In the genomic region with DNA sequence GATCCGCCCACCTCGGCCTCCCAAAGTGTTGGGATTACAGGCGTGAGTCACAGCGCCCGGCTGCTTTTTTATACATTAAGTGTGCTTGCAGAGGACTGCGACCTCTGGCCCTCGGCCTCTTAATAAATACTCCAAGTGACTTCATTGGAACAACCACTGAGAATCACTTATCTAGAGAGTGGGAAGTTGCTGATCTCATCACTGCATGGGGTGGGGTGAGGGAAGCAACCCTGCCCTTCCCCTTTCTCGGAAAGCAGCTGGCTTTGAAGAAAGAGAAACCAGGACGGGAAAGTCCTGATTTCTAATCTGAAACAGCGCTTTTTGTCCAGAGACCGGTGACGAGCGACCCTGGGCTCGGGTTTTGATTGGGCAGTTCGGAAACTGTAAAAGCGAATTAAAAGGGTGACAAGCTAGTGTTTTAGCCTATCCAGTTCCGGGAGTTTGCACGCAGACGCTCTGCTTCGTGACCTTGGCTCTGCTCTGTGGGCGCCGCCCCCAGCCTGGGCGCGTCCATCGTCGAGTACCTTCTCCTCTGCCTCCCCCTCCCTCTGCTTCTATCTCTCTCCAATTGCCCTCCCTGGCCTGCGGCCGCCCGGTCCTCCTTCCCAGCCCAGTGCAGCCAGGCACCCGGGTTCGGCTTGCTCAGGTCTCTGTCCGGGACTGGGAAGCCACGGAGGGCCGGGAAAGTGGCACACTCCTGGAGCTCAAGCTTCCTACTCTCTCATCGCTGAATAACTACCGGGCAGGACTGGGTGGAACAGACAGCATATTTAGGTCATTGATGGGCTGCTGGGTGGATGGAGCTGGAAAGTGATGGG, we compare ENCODE assay signal across 8 cellular contexts. TPM values are rescaled to one million over a fixed set of nuclear protein-coding genes. Genes with fewer than 3 reads are reported as not detected.
A peak's percentile ranks its signal among the peaks of the same experiment; 100 is the strongest.
DNase-seq lines count a peak whose midpoint lies in the region; ATAC-seq and TF ChIP-seq lines count a peak whose summit lies in the region.

No MANE protein-coding gene starts in this region.

- H3K4me1 ChIP-seq in esophagus (ENCODE audit: control insufficient read depth in 2 of 2, insufficient read depth in 2 of 2, low read length in 1 of 2) (no peaks in the 10 kb centered on the region), mucosa of rectum (ENCODE audit: control insufficient read depth in 2 of 2, insufficient read depth in 2 of 2, low read length in 2 of 2) (peaks cover 22 to 24% of the 10 kb centered on the region in 2 donors)

- H3K36me3 ChIP-seq in esophagus (ENCODE audit: control insufficient read depth in 2 of 2, insufficient read depth in 2 of 2, low read length in 1 of 2) (no peaks in the 10 kb centered on the region), mucosa of rectum (ENCODE audit: control insufficient read depth in 2 of 2, insufficient read depth in 2 of 2, low read length in 2 of 2) (peaks cover 0 to 6% of the 10 kb centered on the region in 2 donors)

- H3K27ac ChIP-seq in esophagus (ENCODE audit: low read depth in 2 of 2, low read length in 1 of 2) (peak overlapping the region; percentile 98 to 99), mucosa of rectum (ENCODE audit: low read depth in 2 of 2, low read length in 2 of 2) (peak overlapping the region; percentile 95 to 100)

- DNase-seq in DMS53 treated with DMSO at 0.1 percent for 48 hours (lab: John Stamatoyannopoulos, UW; ENCODE audit: unreplicated experiment), result peak; percentile 94
- peak; percentile 90 for DNase-seq in KG1 (lab: John Stamatoyannopoulos, UW)
- peak; percentile 97 to 98 for DNase-seq in activated T-cell treated with anti-CD3 and anti-CD28 coated beads, Interleukin-2, amount 50 U/mL, for 48 hours
- DNase-seq in stimulated activated CD8-positive, alpha-beta memory T cell treated with anti-CD3 and anti-CD28 coated beads, Interleukin-4, amount 100 ng/mL, for 4 hours (ENCODE audit: low read depth in 2 of 2, low spot score in 1 of 2), result peak; percentile 94 to 97

- 0% methylated on average over 33 to 36 of the region's 36 CpGs for WGBS in esophagus, 2 donors

- H3K27me3 ChIP-seq in esophagus (ENCODE audit: control insufficient read depth in 1 of 2, insufficient read depth in 2 of 2, low read length in 2 of 2) (no peaks in the 10 kb centered on the region), mucosa of rectum (ENCODE audit: control insufficient read depth in 2 of 2, insufficient read depth in 2 of 2, low read length in 2 of 2) (no peaks in the 10 kb centered on the region)

- no peaks in the 10 kb centered on the region for H3K9me3 ChIP-seq in esophagus (ENCODE audit: control insufficient read depth in 2 of 2, insufficient read depth in 1 of 2, low read depth in 1 of 2, low read length in 1 of 2)
- H3K9me3 ChIP-seq in mucosa of rectum (ENCODE audit: control insufficient read depth in 2 of 2, low read length in 2 of 2), result no peaks in the 10 kb centered on the region

- peak; percentile 64 for ATAC-seq in GM21737 (IDR thresholded peaks at IDR 0.05; ENCODE audit: unreplicated experiment)

- peak overlapping the region; percentile 98 to 100 for H3K9ac ChIP-seq in mucosa of rectum (ENCODE audit: low read depth in 1 of 2, low read length in 2 of 2)

- H3K4me3 ChIP-seq in esophagus (ENCODE audit: low read depth in 1 of 2, low read length in 2 of 2), result peak overlapping the region; percentile 73 to 78
- peak overlapping the region; percentile 79 to 97 for H3K4me3 ChIP-seq in mucosa of rectum (ENCODE audit: low read length in 2 of 2)

TF ChIP-seq in PFSK-1, 5 proteins besides CTCF, POLR2A, EP300 and RAD21:
- TF ChIP-seq, protein P1, sequence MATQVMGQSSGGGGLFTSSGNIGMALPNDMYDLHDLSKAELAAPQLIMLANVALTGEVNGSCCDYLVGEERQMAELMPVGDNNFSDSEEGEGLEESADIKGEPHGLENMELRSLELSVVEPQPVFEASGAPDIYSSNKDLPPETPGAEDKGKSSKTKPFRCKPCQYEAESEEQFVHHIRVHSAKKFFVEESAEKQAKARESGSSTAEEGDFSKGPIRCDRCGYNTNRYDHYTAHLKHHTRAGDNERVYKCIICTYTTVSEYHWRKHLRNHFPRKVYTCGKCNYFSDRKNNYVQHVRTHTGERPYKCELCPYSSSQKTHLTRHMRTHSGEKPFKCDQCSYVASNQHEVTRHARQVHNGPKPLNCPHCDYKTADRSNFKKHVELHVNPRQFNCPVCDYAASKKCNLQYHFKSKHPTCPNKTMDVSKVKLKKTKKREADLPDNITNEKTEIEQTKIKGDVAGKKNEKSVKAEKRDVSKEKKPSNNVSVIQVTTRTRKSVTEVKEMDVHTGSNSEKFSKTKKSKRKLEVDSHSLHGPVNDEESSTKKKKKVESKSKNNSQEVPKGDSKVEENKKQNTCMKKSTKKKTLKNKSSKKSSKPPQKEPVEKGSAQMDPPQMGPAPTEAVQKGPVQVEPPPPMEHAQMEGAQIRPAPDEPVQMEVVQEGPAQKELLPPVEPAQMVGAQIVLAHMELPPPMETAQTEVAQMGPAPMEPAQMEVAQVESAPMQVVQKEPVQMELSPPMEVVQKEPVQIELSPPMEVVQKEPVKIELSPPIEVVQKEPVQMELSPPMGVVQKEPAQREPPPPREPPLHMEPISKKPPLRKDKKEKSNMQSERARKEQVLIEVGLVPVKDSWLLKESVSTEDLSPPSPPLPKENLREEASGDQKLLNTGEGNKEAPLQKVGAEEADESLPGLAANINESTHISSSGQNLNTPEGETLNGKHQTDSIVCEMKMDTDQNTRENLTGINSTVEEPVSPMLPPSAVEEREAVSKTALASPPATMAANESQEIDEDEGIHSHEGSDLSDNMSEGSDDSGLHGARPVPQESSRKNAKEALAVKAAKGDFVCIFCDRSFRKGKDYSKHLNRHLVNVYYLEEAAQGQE (IDR thresholded peaks at IDR 0.05; ENCODE audit: insufficient read depth in 1 of 2, low read depth in 2 of 2, low read length in 2 of 2), result peak in 1 of 2 experiments; percentile 16; a peak in 1 of 4 replicates
- TF ChIP-seq SIN3A (IDR thresholded peaks at IDR 0.05; ENCODE audit: borderline replicate concordance, insufficient read depth, low read length) (peak; percentile 82; the same call in 1 of the 2 replicates), TAF1 (IDR thresholded peaks at IDR 0.05; ENCODE audit: borderline replicate concordance, insufficient read depth, low read length) (no peak), FOXP2 (optimal IDR thresholded peaks at IDR 0.05; ENCODE audit: borderline replicate concordance, extremely low read depth, extremely low read length, insufficient read depth) (no peak), POLR2AphosphoS5 (IDR thresholded peaks at IDR 0.05; ENCODE audit: low read depth, low read length) (peak; percentile 77)

RNA-seq across cellular contexts. Expression of gene TRIM69, which starts 7.5 kb away (rescaled TPM):
- polyA plus RNA-seq in PFSK-1 (2012; ENCODE audit: insufficient read length, low read depth), result 6.7 TPM
- polyA plus RNA-seq in esophagus, result 10 to 100 TPM in 1 of 2 donors, 1 to 10 TPM in 1; 9.4 to 11.1 TPM

RNA-seq across cellular contexts. Expression of gene B2M, which starts 17.5 kb away (rescaled TPM):
- polyA plus RNA-seq in PFSK-1 (2012; ENCODE audit: insufficient read length, low read depth), result 608 TPM
- 1,000 to 10,000 TPM in 1 of 2 donors, 100 to 1,000 TPM in 1; 499 to 1,202 TPM for polyA plus RNA-seq in esophagus

RNA-seq across cellular contexts. Expression of gene PATL2, which starts 17.7 kb away (rescaled TPM):
- polyA plus RNA-seq in PFSK-1 (2012; ENCODE audit: insufficient read length, low read depth), result 0.21 TPM
- polyA plus RNA-seq in esophagus, result under 1 TPM; 0.33 to 0.84 TPM

Comparison
In these comparisons a context has a peak if more than half of its experiments do, and no peak if none do; other contexts are left out.
1. Peak in every context shown above with its lines: DNase-seq, ATAC-seq, H3K4me3 ChIP-seq and H3K27ac ChIP-seq.